Comparison of ENCODE assay signal across 7 cellular contexts in the genomic region with DNA sequence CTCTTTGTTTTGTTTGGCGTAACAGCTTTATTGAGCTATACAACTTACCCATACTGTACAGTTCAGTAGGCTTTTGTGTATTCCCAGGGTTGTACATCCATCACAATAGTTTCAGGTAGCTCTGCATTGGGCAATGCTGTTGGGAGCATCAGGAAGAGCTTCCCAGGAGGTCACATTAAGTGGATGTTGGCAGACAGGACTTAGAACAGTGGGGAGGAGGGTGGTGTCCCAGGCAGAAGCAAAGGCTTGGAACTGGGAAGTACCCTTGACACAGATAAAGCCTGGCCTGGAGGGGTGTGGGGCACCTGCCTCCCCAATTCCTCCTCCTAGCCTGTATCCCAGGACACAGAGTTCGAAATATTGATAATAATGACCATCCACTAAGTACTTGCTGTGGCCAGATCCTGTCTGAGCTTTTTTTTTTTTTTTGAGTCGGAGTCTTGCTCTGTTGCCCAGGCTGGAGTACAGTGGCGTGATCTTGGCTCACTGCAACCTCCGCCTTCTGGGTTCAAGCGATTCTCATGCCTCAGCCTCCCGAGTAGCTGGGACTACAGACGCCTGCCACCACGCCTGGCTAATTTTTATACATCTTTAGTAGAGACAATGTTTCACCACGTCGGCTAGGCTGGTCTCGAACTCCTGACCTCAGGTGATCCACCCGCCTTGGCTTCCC. TPM values are rescaled to one million over a fixed set of nuclear protein-coding genes. Genes with fewer than 3 reads are reported as not detected.
DNase-seq lines count a peak whose midpoint lies in the region; ATAC-seq and TF ChIP-seq lines count a peak whose summit lies in the region.
"Not testable (repeated sequence)": the region's sequence is repeated elsewhere in the genome, so short reads cannot be mapped to it uniquely, and the experiment has no call there.
"Had no signal": no experiment of that assay in that cellular context is flagged by ENCODE, and none has a peak within 500 bp of the region (broad histone marks: within the 10 kb centered on the region; RNA-seq: fewer than 3 reads in every experiment).

No MANE protein-coding gene starts in this region.

- H3K27me3 Mint-ChIP-seq in activated CD4-positive, alpha-beta T cell treated with anti-CD3 and anti-CD28 coated beads, Interleukin-2, amount 10 ng/mL, durations not matched to agents 24 days and 14 days; stimulated activated naive B cell treated with anti-CD40 and anti-IgM and Interleukin-4, amounts not matched to agents 10 μg/mL and 1 μg/mL and 100 μg/mL, for 72 hours: not testable (repeated sequence)

- H3K4me3 ChIP-seq in GM12864 (ENCODE audit: low read depth, low read length): peak overlapping the region; percentile 97

- not testable (repeated sequence) for H3K9me3 Mint-ChIP-seq in activated CD4-positive, alpha-beta T cell treated with anti-CD3 and anti-CD28 coated beads, Interleukin-2, amount 10 ng/mL, durations not matched to agents 24 days and 14 days; stimulated activated naive B cell treated with anti-CD40 and anti-IgM and Interleukin-4, amounts not matched to agents 10 μg/mL and 1 μg/mL and 100 μg/mL, for 72 hours

- not testable (repeated sequence) for TF ChIP-seq CTCF in GM12864 (IDR thresholded peaks at IDR 0.05; ENCODE audit: low read depth, low read length, missing control alignments)

- ATAC-seq in stimulated activated naive B cell treated with anti-CD40 and anti-IgM and Interleukin-4, amounts not matched to agents 10 μg/mL and 1 μg/mL and 100 μg/mL, for 72 hours (replicated peaks): not testable (repeated sequence)

- H3K27ac Mint-ChIP-seq in activated CD4-positive, alpha-beta T cell treated with anti-CD3 and anti-CD28 coated beads, Interleukin-2, amount 10 ng/mL, durations not matched to agents 24 days and 14 days: peak overlapping the region; percentile 91
- peak overlapping the region; percentile 14 for H3K27ac Mint-ChIP-seq in stimulated activated naive B cell treated with anti-CD40 and anti-IgM and Interleukin-4, amounts not matched to agents 10 μg/mL and 1 μg/mL and 100 μg/mL, for 72 hours

- peaks cover 24% of the 10 kb centered on the region for H3K36me3 Mint-ChIP-seq in activated CD4-positive, alpha-beta T cell treated with anti-CD3 and anti-CD28 coated beads, Interleukin-2, amount 10 ng/mL, durations not matched to agents 24 days and 14 days (ENCODE audit: low read depth)
- H3K36me3 Mint-ChIP-seq in stimulated activated naive B cell treated with anti-CD40 and anti-IgM and Interleukin-4, amounts not matched to agents 10 μg/mL and 1 μg/mL and 100 μg/mL, for 72 hours: peaks cover 21 to 25% of the 10 kb centered on the region in 2 donors

- H3K4me3 Mint-ChIP-seq in activated CD4-positive, alpha-beta T cell treated with anti-CD3 and anti-CD28 coated beads, Interleukin-2, amount 10 ng/mL, durations not matched to agents 24 days and 14 days: peak overlapping the region; percentile 83
- peak overlapping the region; percentile 86 to 92 for H3K4me3 Mint-ChIP-seq in stimulated activated naive B cell treated with anti-CD40 and anti-IgM and Interleukin-4, amounts not matched to agents 10 μg/mL and 1 μg/mL and 100 μg/mL, for 72 hours

- not testable (repeated sequence) for DNase-seq in GM12864 (ENCODE audit: low read depth); activated CD4-positive, alpha-beta T cell treated with anti-CD3 and anti-CD28 coated beads, Interleukin-2, amount 10 ng/mL, durations not matched to agents 24 days and 14 days; stimulated activated naive B cell treated with anti-CD40 and anti-IgM and Interleukin-4, amounts not matched to agents 10 μg/mL and 1 μg/mL and 100 μg/mL, for 72 hours
- DNase-seq in NCI-H345 (lab: John Stamatoyannopoulos, UW): peak; percentile 86
- DNase-seq in cerebellar cortex (ENCODE audit: low spot score): peak; percentile 27
- peak; percentile 50 for DNase-seq in islet precursor cell

- intact Hi-C loops in activated CD4-positive, alpha-beta T cell treated with anti-CD3 and anti-CD28 coated beads, Interleukin-2, amount 10 ng/mL, durations not matched to agents 24 days and 14 days (cut with micrococcal nuclease): loop anchor here (2.0 kb wide), 1 partner anchor 161 kb away; the partner anchor contains the start of genes COQ4 and TRUB2

- peaks cover 23% of the 10 kb centered on the region for H3K4me1 Mint-ChIP-seq in activated CD4-positive, alpha-beta T cell treated with anti-CD3 and anti-CD28 coated beads, Interleukin-2, amount 10 ng/mL, durations not matched to agents 24 days and 14 days
- H3K4me1 Mint-ChIP-seq in stimulated activated naive B cell treated with anti-CD40 and anti-IgM and Interleukin-4, amounts not matched to agents 10 μg/mL and 1 μg/mL and 100 μg/mL, for 72 hours: peaks cover 9 to 28% of the 10 kb centered on the region in 2 donors

RNA-seq across cellular contexts. Expression of gene BBLN, which starts 1.3 kb away (rescaled TPM):
- total RNA-seq in activated CD4-positive, alpha-beta T cell treated with anti-CD3 and anti-CD28 coated beads, Interleukin-2, amount 10 ng/mL, durations not matched to agents 24 days and 14 days: 89.3 and 91.4 TPM in 2 replicates

RNA-seq across cellular contexts. Expression of gene LCN2, which starts 12.1 kb away (rescaled TPM):
- not detected in 2 replicates for total RNA-seq in activated CD4-positive, alpha-beta T cell treated with anti-CD3 and anti-CD28 coated beads, Interleukin-2, amount 10 ng/mL, durations not matched to agents 24 days and 14 days
- total RNA-seq: cerebellum had no signal

RNA-seq across cellular contexts. Expression of gene CIZ1, which starts 30.0 kb away (rescaled TPM):
- 142 and 143 TPM in 2 replicates for total RNA-seq in activated CD4-positive, alpha-beta T cell treated with anti-CD3 and anti-CD28 coated beads, Interleukin-2, amount 10 ng/mL, durations not matched to agents 24 days and 14 days

RNA-seq across cellular contexts. Expression of gene PTGES2, which starts 33.8 kb away (rescaled TPM):
- 84.6 and 89.8 TPM in 2 replicates for total RNA-seq in activated CD4-positive, alpha-beta T cell treated with anti-CD3 and anti-CD28 coated beads, Interleukin-2, amount 10 ng/mL, durations not matched to agents 24 days and 14 days

RNA-seq across cellular contexts. Expression of gene DNM1, which starts 41.8 kb away (rescaled TPM):
- total RNA-seq in activated CD4-positive, alpha-beta T cell treated with anti-CD3 and anti-CD28 coated beads, Interleukin-2, amount 10 ng/mL, durations not matched to agents 24 days and 14 days: 0.95 and 1.5 TPM in 2 replicates
